ENCODE assay signal across 1 cellular context in the genomic region with DNA sequence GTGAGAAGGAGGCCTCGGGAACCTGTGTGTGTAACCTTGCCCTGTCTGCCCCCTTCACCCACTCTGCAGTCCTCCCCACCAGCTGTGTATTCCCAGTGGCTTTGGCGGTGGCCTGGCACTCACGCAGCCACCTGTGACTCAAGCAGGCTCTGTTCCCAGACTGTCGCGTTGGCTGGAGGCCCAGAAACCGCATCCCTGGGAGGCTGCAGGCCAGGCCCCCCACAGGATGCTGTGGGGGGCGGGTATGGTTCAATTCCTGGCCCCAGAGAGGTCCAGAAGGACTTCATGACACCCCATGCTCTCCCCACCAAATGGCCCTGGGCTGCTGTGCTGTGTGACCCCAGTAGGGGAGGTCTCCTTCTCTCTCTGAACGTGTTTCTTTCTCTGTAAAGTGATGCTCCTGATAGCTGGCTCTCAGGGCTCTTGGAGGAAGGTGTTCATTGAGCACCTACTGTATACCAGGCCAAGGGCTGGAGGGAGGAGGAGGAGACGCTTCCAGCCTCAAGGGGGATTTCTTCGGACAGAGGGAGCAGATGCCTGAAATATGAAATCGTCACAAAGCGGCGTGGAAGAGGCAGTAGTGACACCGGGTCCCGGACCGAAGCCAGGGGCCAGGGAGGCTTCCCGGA.
TF ChIP-seq lines count a peak whose summit lies in the region.

No MANE protein-coding gene starts in this region.

TF ChIP-seq in K562, 482 proteins besides CTCF, POLR2A, EP300 and RAD21:
- TF ChIP-seq SUPT5H (IDR thresholded peaks at IDR 0.05) (no peak), PRDM10 (IDR thresholded peaks at IDR 0.05; ENCODE audit: partially characterized antibody) (peak; percentile 59), ZNF785 (CRISPR knock-in tag; IDR thresholded peaks at IDR 0.05) (no peak), RAD51 (IDR thresholded peaks at IDR 0.05; ENCODE audit: borderline replicate concordance, low read depth) (no peak), CBFB (CRISPR knock-in tag; IDR thresholded peaks at IDR 0.05) (no peak), SMAD3 (CRISPR knock-in tag; conservative IDR thresholded peaks at IDR 0.05) (no peak), NFIC (IDR thresholded peaks at IDR 0.05) (0 out of 2 replicates have a peak, but pooled peaks have one; percentile 29), ZNF133 (CRISPR knock-in tag; IDR thresholded peaks at IDR 0.05) (no peak), ARID3A (IDR thresholded peaks at IDR 0.05; ENCODE audit: borderline replicate concordance, low read depth, low read length) (no peak), ZFP36 (IDR thresholded peaks at IDR 0.05; ENCODE audit: low read depth, low read length, partially characterized antibody) (peak; percentile 38), ZKSCAN8 (CRISPR knock-in tag; IDR thresholded peaks at IDR 0.05) (peak; percentile 89)
